ENCODE assay signal across 8 cellular contexts in the genomic region with DNA sequence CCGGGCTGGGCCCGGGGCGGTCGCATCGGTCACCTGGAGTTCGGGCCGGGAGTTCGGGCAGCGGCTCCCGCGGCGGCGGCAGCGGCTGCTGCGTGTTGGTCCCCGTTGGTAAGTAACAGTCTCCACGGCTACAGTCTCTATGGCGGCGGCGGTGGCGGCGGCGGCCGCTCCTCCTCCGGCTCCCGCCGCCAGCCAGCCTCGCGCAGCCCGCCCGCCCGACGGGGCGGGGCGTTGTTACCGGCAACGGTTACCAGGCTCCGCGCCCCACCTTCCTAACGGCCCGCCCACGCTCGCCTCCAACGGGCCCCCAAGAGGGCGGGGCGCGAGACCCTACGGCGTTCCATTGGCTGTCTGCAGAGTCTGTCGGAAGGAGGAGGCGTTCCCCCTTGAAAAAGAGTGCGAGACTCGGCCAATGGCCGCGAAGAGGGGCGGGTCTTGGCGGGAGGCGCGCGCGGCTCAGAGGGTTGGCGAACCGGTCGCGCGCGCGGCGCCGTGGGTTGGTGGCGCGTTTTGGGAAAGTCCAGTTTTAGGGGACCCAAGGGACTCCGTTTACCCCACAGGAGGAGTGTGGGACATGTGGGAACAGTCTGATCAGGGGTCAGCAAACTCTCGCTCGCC.
DNase-seq lines count a peak whose midpoint lies in the region; ATAC-seq lines count a peak whose summit lies in the region.

A gene (minus strand): TSS at position 141 of the 618 bp plus-strand sequence. CDS start 63,004 bp downstream, outside the sequence.

- DNase-seq in COR-L47 (lab: John Stamatoyannopoulos, UW) (peak; percentile 99), HS-5 (ENCODE audit: low read depth) (peak; percentile 86), NK-92 (lab: John Stamatoyannopoulos, UW; ENCODE audit: unreplicated experiment) (peak; percentile 87), medulla oblongata (ENCODE audit: extremely low spot score) (peak; percentile 100)
- DNase-seq in activated CD8-positive, alpha-beta memory T cell treated with anti-CD3 and anti-CD28 coated beads for 1 hour (ENCODE audit: extremely low read depth in 1 of 2, low read depth in 1 of 2) = peak; percentile 95 to 99
- DNase-seq in effector CD8-positive, alpha-beta T cell (lab: John Stamatoyannopoulos, UW) = peak; percentile 98
- DNase-seq in stimulated activated CD4-positive, alpha-beta T cell treated with anti-CD3 and anti-CD28 coated beads, TNF-alpha, amount 100 ng/mL, for 4 hours (ENCODE audit: low read depth in 3 of 3) = peak; percentile 97 to 99 (median 99)

- ATAC-seq in GM21360 (IDR thresholded peaks at IDR 0.05; ENCODE audit: unreplicated experiment) = peak; percentile 93

Comparison
In these comparisons a context has a peak if more than half of its experiments do, and no peak if none do; other contexts are left out.
1. Peak in every context shown above with its lines: DNase-seq and ATAC-seq.